In the genomic region with DNA sequence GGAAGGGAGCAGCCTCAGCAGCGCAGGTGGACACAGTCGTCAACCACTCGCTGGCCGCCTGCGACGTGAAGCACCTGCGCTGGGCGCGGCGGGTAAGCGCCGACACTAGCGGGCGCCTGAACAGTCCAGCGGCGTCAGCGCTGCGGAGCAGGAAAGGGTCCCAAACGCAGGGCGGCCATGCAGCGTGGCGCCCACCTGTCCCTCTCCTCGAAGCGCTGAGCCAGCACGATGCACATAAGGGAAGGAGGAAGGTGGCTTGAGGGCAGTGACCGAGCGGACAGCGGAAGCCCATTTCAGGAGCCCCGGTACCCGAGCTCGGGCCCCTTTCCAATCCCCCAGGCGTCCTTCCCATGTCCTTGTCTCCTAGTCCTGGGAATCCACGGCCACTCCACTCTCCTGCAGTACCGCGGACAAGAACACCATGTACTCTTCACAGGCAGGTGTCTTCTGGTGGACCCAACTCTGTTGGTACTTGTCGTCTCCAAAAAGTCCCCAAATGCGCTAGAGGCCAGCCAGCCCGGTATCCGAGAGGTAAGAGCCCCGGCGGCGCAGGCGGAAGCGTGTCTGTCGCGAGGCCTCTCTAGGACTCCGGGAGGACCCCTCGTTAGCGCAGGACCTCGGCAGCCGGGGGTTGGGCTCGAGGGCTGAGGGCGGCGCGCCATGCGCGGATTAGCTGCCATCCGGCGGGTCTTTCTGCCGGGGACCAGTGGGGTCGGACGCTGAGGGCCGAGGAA, we compare ENCODE assay signal across 9 cellular contexts. TPM values are rescaled to one million over a fixed set of nuclear protein-coding genes. Genes with fewer than 3 reads are reported as not detected.
DNase-seq lines count a peak whose midpoint lies in the region; ATAC-seq, FAIRE-seq and TF ChIP-seq lines count a peak whose summit lies in the region.
"Had no signal": no experiment of that assay in that cellular context is flagged by ENCODE, and none has a peak within 500 bp of the region (broad histone marks: within the 10 kb centered on the region; RNA-seq: fewer than 3 reads in every experiment).

No MANE protein-coding gene starts in this region.

- H3K4me1 ChIP-seq in esophagus (ENCODE audit: control insufficient read depth in 2 of 2, insufficient read depth in 2 of 2, low read length in 1 of 2) (peaks cover 0 to 5% of the 10 kb centered on the region in 2 donors), neural progenitor cell (no peaks in the 10 kb centered on the region)

- H3K27me3 ChIP-seq in CD4-positive, alpha-beta T cell (ENCODE audit: control insufficient read depth, insufficient read depth, low read length): peaks cover 7% of the 10 kb centered on the region
- H3K27me3 ChIP-seq in esophagus (ENCODE audit: control insufficient read depth in 1 of 2, insufficient read depth in 2 of 2, low read length in 2 of 2) (peaks cover 0 to 5% of the 10 kb centered on the region in 2 donors), neural progenitor cell (peaks cover 21% of the 10 kb centered on the region)

- POLR2A ChIA-PET in CD4-positive, alpha-beta T cell (lab: Charles Lee): interaction anchor here (0.9 kb wide), 1 partner anchor 14 kb away, joined by 4 read pairs; a partner anchor contains a TSS

- CTCF ChIA-PET in CD4-positive, alpha-beta T cell (lab: Charles Lee): no interaction called here

- 4 to 6% methylated on average over 50 to 63 of the region's 63 CpGs for WGBS in esophagus, 2 donors

- no peak overlapping the region for H3K9ac ChIP-seq in neural progenitor cell

- peaks cover 52% of the 10 kb centered on the region for H3K9me3 ChIP-seq in CD4-positive, alpha-beta T cell (ENCODE audit: control insufficient read depth, low read length)
- peaks cover 11 to 26% of the 10 kb centered on the region in 2 donors for H3K9me3 ChIP-seq in esophagus (ENCODE audit: control insufficient read depth in 2 of 2, insufficient read depth in 1 of 2, low read depth in 1 of 2, low read length in 1 of 2)
- H3K9me3 ChIP-seq in neural progenitor cell (ENCODE audit: low read depth): peaks cover 17% of the 10 kb centered on the region

- H3K27ac Mint-ChIP-seq in CD4-positive, alpha-beta T cell: peak overlapping the region; percentile 53
- H3K27ac Mint-ChIP-seq in neural progenitor cell: no peak overlapping the region

- H3K27ac ChIP-seq in CD4-positive, alpha-beta T cell (ENCODE audit: low read depth, low read length): no peak overlapping the region
- H3K27ac ChIP-seq in esophagus (ENCODE audit: low read depth in 2 of 2, low read length in 1 of 2): no peak overlapping the region
- H3K27ac ChIP-seq in neural progenitor cell: no peak overlapping the region

- TF ChIP-seq CTCF in CD4-positive, alpha-beta T cell (IDR thresholded peaks at IDR 0.05): no peak
- no peak for TF ChIP-seq CTCF in neural progenitor cell (IDR thresholded peaks at IDR 0.05)

- H3K4me2 ChIP-seq in neural progenitor cell: peak overlapping the region; percentile 75

- H3K9me3 Mint-ChIP-seq in CD4-positive, alpha-beta T cell: peaks cover 14% of the 10 kb centered on the region
- peaks cover 65% of the 10 kb centered on the region for H3K9me3 Mint-ChIP-seq in neural progenitor cell

- peak in 7 of 10 experiments; percentile 16 to 61 (median 46) for DNase-seq in CD4-positive, alpha-beta T cell
- peak; percentile 87 for DNase-seq in NCI-H748 treated with DMSO at 0.1 percent for 48 hours (lab: John Stamatoyannopoulos, UW)
- DNase-seq in neural progenitor cell (ENCODE audit: low spot score): peak; percentile 92
- DNase-seq in urothelium cell line (ENCODE audit: low spot score): peak; percentile 53
- DNase-seq in AG20443 (ENCODE audit: low spot score): no peak

- H3K4me3 ChIP-seq in esophagus (ENCODE audit: low read depth in 1 of 2, low read length in 2 of 2) (peak overlapping the region; percentile 37 to 43), neural progenitor cell (peak overlapping the region; percentile 58)

- peak overlapping the region; percentile 90 for H3K4me3 Mint-ChIP-seq in CD4-positive, alpha-beta T cell
- peak overlapping the region; percentile 81 for H3K4me3 Mint-ChIP-seq in neural progenitor cell

- peak; percentile 92 for ATAC-seq in CD4-positive, alpha-beta T cell (ENCODE audit: poor library complexity)
- ATAC-seq in GM19455 (IDR thresholded peaks at IDR 0.05; ENCODE audit: unreplicated experiment) (no peak), HG02610 (IDR thresholded peaks at IDR 0.05; ENCODE audit: unreplicated experiment) (no peak)

- FAIRE-seq in urothelium cell line (lab: Jason Lieb, UNC): no peak
- FAIRE-seq: TTC549 had no signal

- H4K20me1 ChIP-seq in neural progenitor cell (ENCODE audit: low read depth): no peaks in the 10 kb centered on the region

- H3K79me2 ChIP-seq in neural progenitor cell (ENCODE audit: low read depth): no peaks in the 10 kb centered on the region

- H3K4me1 Mint-ChIP-seq in CD4-positive, alpha-beta T cell (ENCODE audit: low read depth): peaks cover 13% of the 10 kb centered on the region
- no peaks in the 10 kb centered on the region for H3K4me1 Mint-ChIP-seq in neural progenitor cell

- peak overlapping the region; percentile 98 for H2AFZ ChIP-seq in neural progenitor cell (replicated peaks)

- intact Hi-C loops in CD4-positive, alpha-beta T cell (cut with DNase I, micrococcal nuclease): no loop called here

- no peaks in the 10 kb centered on the region for H3K27me3 Mint-ChIP-seq in CD4-positive, alpha-beta T cell
- H3K27me3 Mint-ChIP-seq in neural progenitor cell (ENCODE audit: insufficient read depth, low read depth): peaks cover 16% of the 10 kb centered on the region

- H3K36me3 ChIP-seq in esophagus (ENCODE audit: control insufficient read depth in 2 of 2, insufficient read depth in 2 of 2, low read length in 1 of 2): peaks cover 0 to under 1% of the 10 kb centered on the region in 2 donors
- no peaks in the 10 kb centered on the region for H3K36me3 ChIP-seq in neural progenitor cell

- peaks cover 16% of the 10 kb centered on the region for H3F3A ChIP-seq in neural progenitor cell (ENCODE audit: low read depth)

- H3K36me3 Mint-ChIP-seq in CD4-positive, alpha-beta T cell (ENCODE audit: low read depth): peaks cover 48% of the 10 kb centered on the region
- peaks cover 5% of the 10 kb centered on the region for H3K36me3 Mint-ChIP-seq in neural progenitor cell

RNA-seq across cellular contexts. Expression of a gene that starts 14.4 kb away (rescaled TPM):
- total RNA-seq in CD4-positive, alpha-beta T cell: 1 to 10 TPM; 2.1 to 3.6 TPM
- polyA plus RNA-seq in esophagus: 1 to 10 TPM; 4.3 to 5.8 TPM
- 25.5 and 29.4 TPM in 2 replicates for total RNA-seq in neural progenitor cell (ENCODE audit: low replicate concordance)

RNA-seq across cellular contexts. Expression of a gene that starts 18.6 kb away (rescaled TPM):
- total RNA-seq in CD4-positive, alpha-beta T cell: under 1 TPM; 0.05 to 0.08 TPM
- polyA plus RNA-seq in esophagus: under 1 TPM; 0.02 to 0.04 TPM
- total RNA-seq in neural progenitor cell (ENCODE audit: low replicate concordance): 0.09 and 0.17 TPM in 2 replicates

RNA-seq across cellular contexts. Expression of a gene that starts 19.0 kb away (rescaled TPM):
- 1 to 10 TPM; 2.4 TPM for total RNA-seq in CD4-positive, alpha-beta T cell
- polyA plus RNA-seq in esophagus: 1 to 10 TPM; 1.5 to 1.8 TPM
- 0.19 and 0.34 TPM in 2 replicates for total RNA-seq in neural progenitor cell (ENCODE audit: low replicate concordance)
